In the genomic region with DNA sequence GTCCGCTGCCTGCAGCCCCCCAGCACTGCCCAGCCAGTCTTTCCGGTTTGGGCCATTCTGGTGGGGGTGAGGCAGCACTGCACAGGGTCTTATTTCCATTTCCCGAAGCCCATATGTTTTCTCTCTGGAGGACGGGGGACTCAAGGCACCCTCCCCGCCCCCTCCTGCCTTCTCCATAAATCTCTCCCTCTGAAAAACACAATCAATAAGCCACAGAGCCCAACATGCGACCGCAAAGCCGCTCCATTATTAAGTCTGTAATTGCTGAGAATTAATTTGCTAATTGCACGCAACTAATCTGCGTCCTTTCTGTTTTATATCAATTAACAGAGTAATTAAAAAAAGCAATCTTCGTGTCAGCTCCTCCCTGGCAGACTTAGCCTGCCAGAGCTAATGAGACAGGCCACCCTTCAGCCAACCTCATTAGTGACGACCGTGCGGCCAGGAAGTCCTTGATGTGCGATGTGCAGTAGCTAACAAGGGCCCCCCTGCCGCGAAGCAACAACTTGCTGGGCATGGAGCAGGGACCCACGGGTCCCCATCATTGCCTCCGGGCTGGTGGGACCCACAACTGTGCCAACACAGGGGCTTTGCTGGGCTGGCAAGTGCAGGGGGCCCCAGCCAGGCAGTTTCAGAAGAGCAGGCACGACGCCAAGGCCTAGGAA, we compare ENCODE assay signal across 23 cellular contexts.
DNase-seq lines count a peak whose midpoint lies in the region; ATAC-seq, FAIRE-seq and TF ChIP-seq lines count a peak whose summit lies in the region.
"Had no signal": no experiment of that assay in that cellular context is flagged by ENCODE, and none has a peak within 500 bp of the region (broad histone marks: within the 10 kb centered on the region; RNA-seq: fewer than 3 reads in every experiment).

No MANE protein-coding gene starts in this region.

- WGBS in right cardiac atrium, result 76% methylated on average over 21 of the region's 21 CpGs
- 59 to 63% methylated on average over 21 of the region's 21 CpGs for WGBS in aorta, 2 donors

- DNase-seq in right cardiac atrium (peak; percentile 2 to 14 (median 6)), left cardiac atrium (no peak), NCI-H1417 (lab: John Stamatoyannopoulos, UW) (peak in 2 of 3 experiments; percentile 76 to 90), kidney (peak; percentile 39), aorta (peak; percentile 18 to 75), NCI-H524 treated with DMSO at 0.1 percent for 48 hours (lab: John Stamatoyannopoulos, UW) (no peak), ascending aorta (ENCODE audit: low spot score in 2 of 2) (no peak)
- DNase-seq in activated CD8-positive, alpha-beta memory T cell treated with anti-CD3 and anti-CD28 coated beads, Interleukin-2, amount 50 U/mL, for 4 hours, result no peak
- DNase-seq: ACHN, C1 segment of cervical spinal cord, DND-41, HFFc6, IMR-90, NCI-H1694 treated with DMSO at 0.1 percent for 48 hours, NCI-H2107, NCI-H226, NCI-H526 treated with DMSO at 0.1 percent for 48 hours, OCI-M1, SHP77 treated with DMSO at 0.1 percent for 48 hours had no signal

- no peaks in the 10 kb centered on the region for H3K27me3 ChIP-seq in right cardiac atrium (ENCODE audit: control insufficient read depth, insufficient read depth)
- H3K27me3 ChIP-seq in aorta (ENCODE audit: control insufficient read depth in 1 of 2, insufficient read depth in 2 of 2, low read length in 1 of 2), result no peaks in the 10 kb centered on the region
- no peaks in the 10 kb centered on the region for H3K27me3 ChIP-seq in ascending aorta

- FAIRE-seq in kidney (lab: Jason Lieb, UNC), result no peak
- FAIRE-seq: G401.6, H54 had no signal

- H3K4me3 ChIP-seq in right cardiac atrium (ENCODE audit: low read length), result no peak overlapping the region
- no peak overlapping the region for H3K4me3 ChIP-seq in kidney (ENCODE audit: low read length in 2 of 2)
- H3K4me3 ChIP-seq in aorta (ENCODE audit: low read length in 2 of 2), result no peak overlapping the region
- H3K4me3 ChIP-seq in ascending aorta, result no peak overlapping the region

- H3K9me3 ChIP-seq in right cardiac atrium (ENCODE audit: control insufficient read depth, low read length) (peaks cover 2% of the 10 kb centered on the region), kidney (ENCODE audit: control insufficient read depth in 1 of 2, low read length in 2 of 2) (peaks cover 0 to 5% of the 10 kb centered on the region in 2 donors), aorta (ENCODE audit: control insufficient read depth, low read length) (peaks cover 2% of the 10 kb centered on the region), ascending aorta (no peaks in the 10 kb centered on the region)
- H3K9me3 ChIP-seq: SK-N-SH had no signal

- TF ChIP-seq CTCF in kidney (IDR thresholded peaks at IDR 0.05; ENCODE audit: borderline replicate concordance, extremely low read depth, insufficient read depth), result no peak
- TF ChIP-seq CTCF in ascending aorta (IDR thresholded peaks at IDR 0.05), result no peak

- intact Hi-C loops in right cardiac atrium (cut with DNase I) (no loop called here), left cardiac atrium (cut with DNase I) (no loop called here), kidney (cut with DNase I) (no loop called here), aorta (cut with DNase I) (no loop called here), ascending aorta (cut with DNase I) (no loop called here)

- H3K9ac ChIP-seq in kidney (ENCODE audit: low read length in 2 of 2), result no peak overlapping the region
- H3K9ac ChIP-seq: SK-N-SH had no signal

- H3K27ac ChIP-seq in right cardiac atrium (ENCODE audit: low read length), result no peak overlapping the region
- H3K27ac ChIP-seq in kidney (ENCODE audit: low read depth in 2 of 2, low read length in 2 of 2), result no peak overlapping the region
- no peak overlapping the region for H3K27ac ChIP-seq in aorta (ENCODE audit: low read depth in 1 of 2, low read length in 2 of 2)
- no peak overlapping the region for H3K27ac ChIP-seq in ascending aorta
- H3K27ac ChIP-seq: HL-60 had no signal

- H3K36me3 ChIP-seq in kidney (ENCODE audit: control insufficient read depth in 1 of 2, insufficient read depth in 2 of 2, low read length in 2 of 2) (no peaks in the 10 kb centered on the region), aorta (ENCODE audit: control insufficient read depth in 1 of 2, insufficient read depth in 2 of 2, low read length in 1 of 2) (no peaks in the 10 kb centered on the region), ascending aorta (no peaks in the 10 kb centered on the region)

- H3K4me1 ChIP-seq in right cardiac atrium (ENCODE audit: control insufficient read depth, insufficient read depth, low read length) (no peaks in the 10 kb centered on the region), kidney (ENCODE audit: control insufficient read depth in 1 of 2, insufficient read depth in 1 of 2, low read depth in 1 of 2, low read length in 2 of 2) (no peaks in the 10 kb centered on the region), aorta (ENCODE audit: control insufficient read depth in 1 of 2, insufficient read depth in 2 of 2, low read length in 2 of 2) (no peaks in the 10 kb centered on the region), ascending aorta (no peaks in the 10 kb centered on the region)

- no peak for ATAC-seq in right cardiac atrium
- no peak for ATAC-seq in left cardiac atrium
- no peak for ATAC-seq in aorta (ENCODE audit: low FRiP score)

Comparison
In these comparisons a context has a peak if more than half of its experiments do, and no peak if none do; other contexts are left out.
1. DNase-seq: peak in right cardiac atrium (3 of 3), NCI-H1417 (2 of 3), kidney (single experiment) and aorta (2 of 2); none in left cardiac atrium (single experiment), NCI-H524 treated with DMSO at 0.1 percent for 48 hours (single experiment), ascending aorta (0 of 2) and activated CD8-positive, alpha-beta memory T cell treated with anti-CD3 and anti-CD28 coated beads, Interleukin-2, amount 50 U/mL, for 4 hours (single experiment).